In the genomic region with DNA sequence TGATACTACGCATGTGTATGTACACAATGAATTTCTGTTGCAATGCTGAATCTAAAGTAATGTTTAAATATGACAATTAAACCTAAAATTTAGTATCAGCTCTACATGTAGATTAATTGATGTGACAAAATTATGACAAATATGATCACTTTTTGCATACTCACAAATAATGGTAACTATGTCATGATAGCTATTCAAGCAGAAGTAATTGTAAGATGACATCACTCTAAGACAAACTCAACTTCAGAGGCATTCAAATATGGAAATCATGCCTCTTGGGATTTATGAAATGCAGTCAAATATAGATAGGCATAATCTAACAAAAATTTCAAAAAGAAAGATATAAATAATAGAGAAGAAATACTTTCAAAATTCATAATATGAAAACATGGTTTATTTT, we compare ENCODE assay signal across 11 cellular contexts.
"Had no signal": no experiment of that assay in that cellular context is flagged by ENCODE, and none has a peak within 500 bp of the region (broad histone marks: within the 10 kb centered on the region; RNA-seq: fewer than 3 reads in every experiment).

No MANE protein-coding gene starts in this region.

- H3K27ac ChIP-seq: GM23248 had no signal

- ATAC-seq: GM23338, HCT116 had no signal

- H2AFZ ChIP-seq: GM23248, GM23338 had no signal

- FAIRE-seq: H1, H54 had no signal

- H3K4me3 ChIP-seq: GM23248, GM23338, HAP-1 had no signal

- H3K9ac ChIP-seq: GM23248 had no signal

- DNase-seq: GM23248, GOT3, H7, H9, HCEC 1CT, HFFc6 had no signal

- H3K9me3 ChIP-seq: HAP-1 had no signal

- H3K4me2 ChIP-seq: GM23338 had no signal

- H3K4me1 ChIP-seq: HAP-1 had no signal

- H3K36me3 ChIP-seq: HAP-1 had no signal
